11 cellular contexts compared by ENCODE assay signal in genomic region chr3:129197341-129197740, GRCh38. TPM values are rescaled to one million over a fixed set of nuclear protein-coding genes. Genes with fewer than 3 reads are reported as not detected.
DNase-seq lines count a peak whose midpoint lies in the region; ATAC-seq and TF ChIP-seq lines count a peak whose summit lies in the region.
"Had no signal": no experiment of that assay in that cellular context is flagged by ENCODE, and none has a peak within 500 bp of the region (broad histone marks: within the 10 kb centered on the region; RNA-seq: fewer than 3 reads in every experiment).

No MANE protein-coding gene starts in this region.

- CTCF ChIA-PET in SK-N-SH (lab: Yijun Ruan, JAX) = interaction anchor here (1.1 to 2.7 kb wide), 2 partner anchors 49 to 227 kb away, joined by 4 to 13 read pairs; no protein-coding TSS in a partner anchor

- H3K36me3 ChIP-seq in SK-N-SH (replicated peaks in 1 of 2; ENCODE audit: control insufficient read depth in 1 of 2, insufficient read depth in 2 of 2, low read length in 1 of 2) (no peaks in the 10 kb centered on the region), muscle layer of colon (ENCODE audit: insufficient read depth, low read length) (no peaks in the 10 kb centered on the region), upper lobe of right lung (no peaks in the 10 kb centered on the region)
- H3K36me3 ChIP-seq in effector memory CD4-positive, alpha-beta T cell (ENCODE audit: control insufficient read depth, insufficient read depth, low read length) = no peaks in the 10 kb centered on the region

- H3K4me3 ChIP-seq in SK-N-SH (ENCODE audit: low read depth in 2 of 2, low read length in 1 of 2) (no peak overlapping the region), dorsolateral prefrontal cortex (peak overlapping the region in 1 of 59 donors; percentile 19), muscle layer of colon (ENCODE audit: low read depth in 1 of 2, low read length in 2 of 2) (no peak overlapping the region), upper lobe of right lung (no peak overlapping the region)
- H3K4me3 ChIP-seq in effector memory CD4-positive, alpha-beta T cell (ENCODE audit: insufficient read depth, low read depth, low read length, poor library complexity, severe bottlenecking) = no peak overlapping the region

- no peaks in the 10 kb centered on the region for H3K79me2 ChIP-seq in SK-N-SH (ENCODE audit: insufficient read depth)

- H3K4me1 ChIP-seq in SK-N-SH (ENCODE audit: control insufficient read depth in 1 of 2, insufficient read depth in 2 of 2, low read depth in 1 of 2, low read length in 1 of 2) (peaks cover 0 to 18% of the 10 kb centered on the region in 2 experiments; a peak in 1 of 4 replicates), muscle layer of colon (ENCODE audit: insufficient read depth, low read length) (peaks cover 19% of the 10 kb centered on the region), upper lobe of right lung (peaks cover 23% of the 10 kb centered on the region)
- no peaks in the 10 kb centered on the region for H3K4me1 ChIP-seq in effector memory CD4-positive, alpha-beta T cell (ENCODE audit: control insufficient read depth, insufficient read depth, low read length, poor library complexity, severe bottlenecking)

- H3K9me2 ChIP-seq in SK-N-SH = no peaks in the 10 kb centered on the region

- H3K9me3 ChIP-seq in SK-N-SH (no peaks in the 10 kb centered on the region), muscle layer of colon (ENCODE audit: low read length) (no peaks in the 10 kb centered on the region), upper lobe of right lung (no peaks in the 10 kb centered on the region)
- no peaks in the 10 kb centered on the region for H3K9me3 ChIP-seq in effector memory CD4-positive, alpha-beta T cell (ENCODE audit: control insufficient read depth, low read length)

- H3K27ac ChIP-seq in SK-N-SH (ENCODE audit: low read depth in 2 of 2, low read length in 1 of 2) = peak overlapping the region in 1 of 2 experiments; percentile 89; a peak in 2 of 4 replicates
- peak overlapping the region; percentile 2 to 97 (median 91) for H3K27ac ChIP-seq in dorsolateral prefrontal cortex
- peak overlapping the region; percentile 8 for H3K27ac ChIP-seq in muscle layer of colon (ENCODE audit: low read depth, low read length)
- H3K27ac ChIP-seq in upper lobe of right lung = peak overlapping the region; percentile 47
- H3K27ac ChIP-seq in effector memory CD4-positive, alpha-beta T cell (ENCODE audit: insufficient read depth, low read length, poor library complexity, severe bottlenecking) = no peak overlapping the region

- H3K9ac ChIP-seq in SK-N-SH = no peak overlapping the region
- H3K9ac ChIP-seq in muscle layer of colon (ENCODE audit: low read length) = no peak overlapping the region

- no peaks in the 10 kb centered on the region for H4K20me1 ChIP-seq in SK-N-SH (ENCODE audit: insufficient read depth)

- H2AFZ ChIP-seq in SK-N-SH (ENCODE audit: low read depth) = no peak overlapping the region

- H3K27me3 ChIP-seq in SK-N-SH (ENCODE audit: insufficient read depth) (no peaks in the 10 kb centered on the region), dorsolateral prefrontal cortex (no peaks in the 10 kb centered on the region), muscle layer of colon (ENCODE audit: control insufficient read depth in 1 of 2, insufficient read depth in 2 of 2, low read length in 2 of 2) (no peaks in the 10 kb centered on the region), upper lobe of right lung (no peaks in the 10 kb centered on the region)
- H3K27me3 ChIP-seq in effector memory CD4-positive, alpha-beta T cell (replicated peaks; ENCODE audit: control insufficient read depth, insufficient read depth, low read length, poor library complexity, severe bottlenecking) = no peaks in the 10 kb centered on the region

- TF ChIP-seq EP300 in SK-N-SH (IDR thresholded peaks at IDR 0.05; ENCODE audit: borderline replicate concordance in 1 of 2, low read depth in 1 of 2, low read length in 1 of 2) = no peak

- peaks cover 19% of the 10 kb centered on the region for H3F3A ChIP-seq in SK-N-SH (replicated peaks; ENCODE audit: insufficient read depth)

- peak overlapping the region; percentile 74 for H3K4me2 ChIP-seq in SK-N-SH

- POLR2A ChIA-PET in SK-N-SH (lab: Yijun Ruan, JAX) = no interaction called here

- intact Hi-C loops in dorsolateral prefrontal cortex (cut with DNase I) = loop anchor here in 1 of 2 donors (5.0 kb wide), 1 partner anchor 50 kb away; the partner anchor contains the start of gene COPG1
- intact Hi-C loops in upper lobe of right lung (cut with DNase I) = no loop called here

- no peak for TF ChIP-seq RAD21 in SK-N-SH (IDR thresholded peaks at IDR 0.05; ENCODE audit: low read length)

- DNase-seq in SK-N-SH = no peak
- DNase-seq in dorsolateral prefrontal cortex = no peak
- no peak for DNase-seq in upper lobe of right lung
- DNase-seq in activated naive CD4-positive, alpha-beta T cell (lab: John Stamatoyannopoulos, UW) = no peak
- no peak for DNase-seq in effector memory CD4-positive, alpha-beta T cell
- DNase-seq: DMS 273 treated with DMSO at 0.1 percent for 48 hours; effector memory CD8-positive, alpha-beta T cell; Kasumi-1 had no signal

- 91% methylated on average over 1 of the region's 1 CpG for WGBS in SK-N-SH (ENCODE audit: low lambda C conversion rate)

- TF ChIP-seq CTCF in SK-N-SH (IDR thresholded peaks at IDR 0.05) (no peak), dorsolateral prefrontal cortex (IDR thresholded peaks at IDR 0.05 in 54 of 56, conservative IDR thresholded peaks at IDR 0.05 in 2 of 56; ENCODE audit: low read depth in 1 of 56, partially characterized antibody in 56 of 56) (no peak), upper lobe of right lung (IDR thresholded peaks at IDR 0.05) (no peak)

- ATAC-seq in SK-N-SH treated with all-trans-retinoic acid at 6 μM for 48 hours (no peak), upper lobe of right lung (no peak), GM21390 (IDR thresholded peaks at IDR 0.05; ENCODE audit: unreplicated experiment) (no peak)
- ATAC-seq: effector memory CD8-positive, alpha-beta T cell had no signal

TF ChIP-seq in SK-N-SH, 30 proteins besides CTCF, POLR2A, EP300 and RAD21 (continues in another document):
- TF ChIP-seq CHD2 (IDR thresholded peaks at IDR 0.05; ENCODE audit: low read length, partially characterized antibody) (no peak), MEF2A (IDR thresholded peaks at IDR 0.05; ENCODE audit: borderline replicate concordance, low read depth) (no peak), JUND (IDR thresholded peaks at IDR 0.05) (no peak), RCOR1 (IDR thresholded peaks at IDR 0.05; ENCODE audit: low read length) (no peak), FOXJ3 (CRISPR knock-in tag; IDR thresholded peaks at IDR 0.05) (no peak), FOXM1 (IDR thresholded peaks at IDR 0.05; ENCODE audit: low read depth) (no peak), RFX5 (IDR thresholded peaks at IDR 0.05; ENCODE audit: low read length) (no peak), MAX (IDR thresholded peaks at IDR 0.05; ENCODE audit: low read depth) (no peak), GABPA (IDR thresholded peaks at IDR 0.05; ENCODE audit: low read depth) (no peak)

TF ChIP-seq in SK-N-SH treated with all-trans-retinoic acid at 6 μM for 48 hours, 23 proteins besides CTCF, POLR2A, EP300 and RAD21:
- TF ChIP-seq GLIS3 (CRISPR knock-in tag; IDR thresholded peaks at IDR 0.05) (no peak), CSDC2 (CRISPR knock-in tag; IDR thresholded peaks at IDR 0.05) (no peak), ZNF70 (CRISPR knock-in tag; IDR thresholded peaks at IDR 0.05) (no peak), TSHZ2 (CRISPR knock-in tag; IDR thresholded peaks at IDR 0.05) (no peak)
TF ChIP-seq in SK-N-SH treated with all-trans-retinoic acid at 6 μM for 48 hours: peak in this region for 0.

RNA-seq across cellular contexts. Expression of gene CNBP, which starts 13.6 kb away (rescaled TPM):
- polyA plus RNA-seq in SK-N-SH (2012; rRNA removed) = 240 and 279 TPM in 2 replicates
- 305 and 321 TPM in 2 replicates for polyA plus RNA-seq in SK-N-SH (2012; cell fraction: cytosol; rRNA removed)
- polyA plus RNA-seq in SK-N-SH (2012; cell fraction: nucleus; rRNA removed) = 94.3 and 162 TPM in 2 replicates
- 100 to 1,000 TPM; 173 to 277 (median 229) TPM for total RNA-seq in dorsolateral prefrontal cortex
- 314 TPM for total RNA-seq in upper lobe of right lung

RNA-seq across cellular contexts. Expression of gene ISY1, which starts 36.5 kb away (rescaled TPM):
- polyA plus RNA-seq in SK-N-SH (2012; rRNA removed) = 20.9 and 22.3 TPM in 2 replicates
- 30.1 and 39.2 TPM in 2 replicates for polyA plus RNA-seq in SK-N-SH (2012; cell fraction: cytosol; rRNA removed)
- 9.0 and 11.8 TPM in 2 replicates for polyA plus RNA-seq in SK-N-SH (2012; cell fraction: nucleus; rRNA removed)
- 10 to 100 TPM in 119 of 120 experiments, 1 to 10 TPM in 1; 9.5 to 31.1 (median 20.5) TPM for total RNA-seq in dorsolateral prefrontal cortex
- total RNA-seq in upper lobe of right lung = 30.3 TPM

RNA-seq across cellular contexts. Expression of gene COPG1, which starts 52.1 kb away (rescaled TPM):
- polyA plus RNA-seq in SK-N-SH (2012; rRNA removed) = 111 and 114 TPM in 2 replicates
- 96.5 and 100 TPM in 2 replicates for polyA plus RNA-seq in SK-N-SH (2012; cell fraction: cytosol; rRNA removed)
- 112 and 138 TPM in 2 replicates for polyA plus RNA-seq in SK-N-SH (2012; cell fraction: nucleus; rRNA removed)
- total RNA-seq in dorsolateral prefrontal cortex = 100 to 1,000 TPM in 108 of 120 experiments, 10 to 100 TPM in 12; 64.7 to 179 (median 137) TPM
- 149 TPM for total RNA-seq in upper lobe of right lung
